ENCODE assay signal across 1 cellular context in the genomic region with DNA sequence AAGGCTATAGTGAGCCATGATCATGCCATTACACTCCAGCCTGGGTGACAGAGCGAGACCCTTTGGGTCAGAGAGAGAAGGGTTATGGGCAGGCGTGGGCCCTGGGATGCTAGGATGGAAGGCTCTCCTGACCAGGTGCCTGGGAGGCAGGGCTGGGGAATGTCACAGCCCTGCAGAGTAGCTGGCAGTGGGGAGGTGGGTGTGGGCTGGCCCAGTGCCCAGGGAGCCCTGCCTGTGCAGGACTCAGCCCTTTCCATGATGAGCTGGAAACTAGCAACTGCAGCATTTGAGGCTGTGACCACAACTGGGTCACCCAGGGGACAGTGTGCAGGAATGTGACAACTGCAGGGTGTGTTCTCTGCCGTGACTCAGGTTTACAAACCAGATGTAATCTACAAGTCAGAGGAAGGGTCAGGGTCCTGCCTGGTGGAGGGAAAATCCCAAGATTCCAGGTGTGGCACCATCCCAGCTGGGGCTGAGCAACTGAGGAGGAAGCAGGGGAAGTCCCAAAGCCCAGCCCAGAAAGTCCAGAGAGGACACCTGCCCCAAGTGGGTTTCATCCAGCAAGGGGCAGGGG.
TF ChIP-seq lines count a peak whose summit lies in the region.

No MANE protein-coding gene starts in this region.

TF ChIP-seq in H1, 55 proteins besides CTCF, POLR2A, EP300 and RAD21:
- TF ChIP-seq EZH2 (IDR thresholded peaks at IDR 0.05; ENCODE audit: low read depth, low read length, severe bottlenecking) (no peak), SUZ12 (IDR thresholded peaks at IDR 0.05; ENCODE audit: low read length) (no peak), FOSL1 (IDR thresholded peaks at IDR 0.05; ENCODE audit: insufficient read depth, low read depth, low read length) (no peak), YY1 (IDR thresholded peaks at IDR 0.05; ENCODE audit: low read depth, low read length) (no peak), RXRA (IDR thresholded peaks at IDR 0.05; ENCODE audit: insufficient read depth, low read depth, low read length) (no peak), CHD1 (IDR thresholded peaks at IDR 0.05; ENCODE audit: low read depth, low read length) (no peak), HDAC6 (IDR thresholded peaks at IDR 0.05; ENCODE audit: low read depth, low read length) (no peak), JUN (IDR thresholded peaks at IDR 0.05; ENCODE audit: low read depth, low read length) (no peak)
- TF ChIP-seq, protein P1, sequence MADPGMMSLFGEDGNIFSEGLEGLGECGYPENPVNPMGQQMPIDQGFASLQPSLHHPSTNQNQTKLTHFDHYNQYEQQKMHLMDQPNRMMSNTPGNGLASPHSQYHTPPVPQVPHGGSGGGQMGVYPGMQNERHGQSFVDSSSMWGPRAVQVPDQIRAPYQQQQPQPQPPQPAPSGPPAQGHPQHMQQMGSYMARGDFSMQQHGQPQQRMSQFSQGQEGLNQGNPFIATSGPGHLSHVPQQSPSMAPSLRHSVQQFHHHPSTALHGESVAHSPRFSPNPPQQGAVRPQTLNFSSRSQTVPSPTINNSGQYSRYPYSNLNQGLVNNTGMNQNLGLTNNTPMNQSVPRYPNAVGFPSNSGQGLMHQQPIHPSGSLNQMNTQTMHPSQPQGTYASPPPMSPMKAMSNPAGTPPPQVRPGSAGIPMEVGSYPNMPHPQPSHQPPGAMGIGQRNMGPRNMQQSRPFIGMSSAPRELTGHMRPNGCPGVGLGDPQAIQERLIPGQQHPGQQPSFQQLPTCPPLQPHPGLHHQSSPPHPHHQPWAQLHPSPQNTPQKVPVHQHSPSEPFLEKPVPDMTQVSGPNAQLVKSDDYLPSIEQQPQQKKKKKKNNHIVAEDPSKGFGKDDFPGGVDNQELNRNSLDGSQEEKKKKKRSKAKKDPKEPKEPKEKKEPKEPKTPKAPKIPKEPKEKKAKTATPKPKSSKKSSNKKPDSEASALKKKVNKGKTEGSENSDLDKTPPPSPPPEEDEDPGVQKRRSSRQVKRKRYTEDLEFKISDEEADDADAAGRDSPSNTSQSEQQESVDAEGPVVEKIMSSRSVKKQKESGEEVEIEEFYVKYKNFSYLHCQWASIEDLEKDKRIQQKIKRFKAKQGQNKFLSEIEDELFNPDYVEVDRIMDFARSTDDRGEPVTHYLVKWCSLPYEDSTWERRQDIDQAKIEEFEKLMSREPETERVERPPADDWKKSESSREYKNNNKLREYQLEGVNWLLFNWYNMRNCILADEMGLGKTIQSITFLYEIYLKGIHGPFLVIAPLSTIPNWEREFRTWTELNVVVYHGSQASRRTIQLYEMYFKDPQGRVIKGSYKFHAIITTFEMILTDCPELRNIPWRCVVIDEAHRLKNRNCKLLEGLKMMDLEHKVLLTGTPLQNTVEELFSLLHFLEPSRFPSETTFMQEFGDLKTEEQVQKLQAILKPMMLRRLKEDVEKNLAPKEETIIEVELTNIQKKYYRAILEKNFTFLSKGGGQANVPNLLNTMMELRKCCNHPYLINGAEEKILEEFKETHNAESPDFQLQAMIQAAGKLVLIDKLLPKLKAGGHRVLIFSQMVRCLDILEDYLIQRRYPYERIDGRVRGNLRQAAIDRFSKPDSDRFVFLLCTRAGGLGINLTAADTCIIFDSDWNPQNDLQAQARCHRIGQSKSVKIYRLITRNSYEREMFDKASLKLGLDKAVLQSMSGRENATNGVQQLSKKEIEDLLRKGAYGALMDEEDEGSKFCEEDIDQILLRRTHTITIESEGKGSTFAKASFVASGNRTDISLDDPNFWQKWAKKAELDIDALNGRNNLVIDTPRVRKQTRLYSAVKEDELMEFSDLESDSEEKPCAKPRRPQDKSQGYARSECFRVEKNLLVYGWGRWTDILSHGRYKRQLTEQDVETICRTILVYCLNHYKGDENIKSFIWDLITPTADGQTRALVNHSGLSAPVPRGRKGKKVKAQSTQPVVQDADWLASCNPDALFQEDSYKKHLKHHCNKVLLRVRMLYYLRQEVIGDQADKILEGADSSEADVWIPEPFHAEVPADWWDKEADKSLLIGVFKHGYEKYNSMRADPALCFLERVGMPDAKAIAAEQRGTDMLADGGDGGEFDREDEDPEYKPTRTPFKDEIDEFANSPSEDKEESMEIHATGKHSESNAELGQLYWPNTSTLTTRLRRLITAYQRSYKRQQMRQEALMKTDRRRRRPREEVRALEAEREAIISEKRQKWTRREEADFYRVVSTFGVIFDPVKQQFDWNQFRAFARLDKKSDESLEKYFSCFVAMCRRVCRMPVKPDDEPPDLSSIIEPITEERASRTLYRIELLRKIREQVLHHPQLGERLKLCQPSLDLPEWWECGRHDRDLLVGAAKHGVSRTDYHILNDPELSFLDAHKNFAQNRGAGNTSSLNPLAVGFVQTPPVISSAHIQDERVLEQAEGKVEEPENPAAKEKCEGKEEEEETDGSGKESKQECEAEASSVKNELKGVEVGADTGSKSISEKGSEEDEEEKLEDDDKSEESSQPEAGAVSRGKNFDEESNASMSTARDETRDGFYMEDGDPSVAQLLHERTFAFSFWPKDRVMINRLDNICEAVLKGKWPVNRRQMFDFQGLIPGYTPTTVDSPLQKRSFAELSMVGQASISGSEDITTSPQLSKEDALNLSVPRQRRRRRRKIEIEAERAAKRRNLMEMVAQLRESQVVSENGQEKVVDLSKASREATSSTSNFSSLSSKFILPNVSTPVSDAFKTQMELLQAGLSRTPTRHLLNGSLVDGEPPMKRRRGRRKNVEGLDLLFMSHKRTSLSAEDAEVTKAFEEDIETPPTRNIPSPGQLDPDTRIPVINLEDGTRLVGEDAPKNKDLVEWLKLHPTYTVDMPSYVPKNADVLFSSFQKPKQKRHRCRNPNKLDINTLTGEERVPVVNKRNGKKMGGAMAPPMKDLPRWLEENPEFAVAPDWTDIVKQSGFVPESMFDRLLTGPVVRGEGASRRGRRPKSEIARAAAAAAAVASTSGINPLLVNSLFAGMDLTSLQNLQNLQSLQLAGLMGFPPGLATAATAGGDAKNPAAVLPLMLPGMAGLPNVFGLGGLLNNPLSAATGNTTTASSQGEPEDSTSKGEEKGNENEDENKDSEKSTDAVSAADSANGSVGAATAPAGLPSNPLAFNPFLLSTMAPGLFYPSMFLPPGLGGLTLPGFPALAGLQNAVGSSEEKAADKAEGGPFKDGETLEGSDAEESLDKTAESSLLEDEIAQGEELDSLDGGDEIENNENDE (IDR thresholded peaks at IDR 0.05; ENCODE audit: insufficient replicate concordance, low read length): no peak
